Comparison of ENCODE assay signal across 2 cellular contexts in the genomic region with DNA sequence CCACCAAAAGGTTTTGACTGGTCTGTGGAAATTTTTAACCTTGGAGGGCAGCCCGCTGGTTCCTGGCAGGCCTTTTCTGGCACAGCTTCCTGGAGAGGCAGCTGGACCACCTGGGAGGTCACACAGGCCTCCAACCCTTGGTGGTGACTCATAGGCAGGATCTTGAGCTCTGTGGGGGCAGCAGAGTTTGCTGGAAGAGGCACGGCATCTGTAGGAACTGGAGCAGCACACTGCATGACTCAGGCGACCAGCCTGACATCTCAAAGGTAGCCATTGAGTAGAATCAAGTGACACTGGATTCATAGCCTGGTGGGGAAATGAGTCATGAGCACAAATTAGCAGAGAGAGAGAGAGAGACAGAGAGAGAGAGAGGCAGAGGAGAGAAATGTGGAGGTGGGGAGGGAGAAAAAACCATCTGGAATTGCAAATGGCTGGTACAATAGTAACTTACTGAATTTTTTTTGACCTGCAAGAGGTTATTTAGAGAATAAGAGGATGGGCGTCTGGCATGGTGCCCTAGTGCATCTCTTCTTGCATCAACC.
A peak's percentile ranks its signal among the peaks of the same experiment; 100 is the strongest.
TF ChIP-seq lines count a peak whose summit lies in the region.

No MANE protein-coding gene starts in this region.

TF ChIP-seq in Ishikawa, 13 proteins besides CTCF, POLR2A, EP300 and RAD21 (continued from another document):
- TF ChIP-seq, protein P1, sequence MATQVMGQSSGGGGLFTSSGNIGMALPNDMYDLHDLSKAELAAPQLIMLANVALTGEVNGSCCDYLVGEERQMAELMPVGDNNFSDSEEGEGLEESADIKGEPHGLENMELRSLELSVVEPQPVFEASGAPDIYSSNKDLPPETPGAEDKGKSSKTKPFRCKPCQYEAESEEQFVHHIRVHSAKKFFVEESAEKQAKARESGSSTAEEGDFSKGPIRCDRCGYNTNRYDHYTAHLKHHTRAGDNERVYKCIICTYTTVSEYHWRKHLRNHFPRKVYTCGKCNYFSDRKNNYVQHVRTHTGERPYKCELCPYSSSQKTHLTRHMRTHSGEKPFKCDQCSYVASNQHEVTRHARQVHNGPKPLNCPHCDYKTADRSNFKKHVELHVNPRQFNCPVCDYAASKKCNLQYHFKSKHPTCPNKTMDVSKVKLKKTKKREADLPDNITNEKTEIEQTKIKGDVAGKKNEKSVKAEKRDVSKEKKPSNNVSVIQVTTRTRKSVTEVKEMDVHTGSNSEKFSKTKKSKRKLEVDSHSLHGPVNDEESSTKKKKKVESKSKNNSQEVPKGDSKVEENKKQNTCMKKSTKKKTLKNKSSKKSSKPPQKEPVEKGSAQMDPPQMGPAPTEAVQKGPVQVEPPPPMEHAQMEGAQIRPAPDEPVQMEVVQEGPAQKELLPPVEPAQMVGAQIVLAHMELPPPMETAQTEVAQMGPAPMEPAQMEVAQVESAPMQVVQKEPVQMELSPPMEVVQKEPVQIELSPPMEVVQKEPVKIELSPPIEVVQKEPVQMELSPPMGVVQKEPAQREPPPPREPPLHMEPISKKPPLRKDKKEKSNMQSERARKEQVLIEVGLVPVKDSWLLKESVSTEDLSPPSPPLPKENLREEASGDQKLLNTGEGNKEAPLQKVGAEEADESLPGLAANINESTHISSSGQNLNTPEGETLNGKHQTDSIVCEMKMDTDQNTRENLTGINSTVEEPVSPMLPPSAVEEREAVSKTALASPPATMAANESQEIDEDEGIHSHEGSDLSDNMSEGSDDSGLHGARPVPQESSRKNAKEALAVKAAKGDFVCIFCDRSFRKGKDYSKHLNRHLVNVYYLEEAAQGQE (IDR thresholded peaks at IDR 0.05; ENCODE audit: low read depth), result peak; percentile 20; the same call in 1 of the 2 replicates
- TF ChIP-seq TCF12 (IDR thresholded peaks at IDR 0.05; ENCODE audit: low read depth), result peak; percentile 98
- TF ChIP-seq CEBPB (IDR thresholded peaks at IDR 0.05), result 0 out of 2 replicates have a peak, but pooled peaks have one; percentile 48
- peak; percentile 71 for TF ChIP-seq TEAD4 (IDR thresholded peaks at IDR 0.05)
- peak; percentile 9; the same call in 1 of the 2 replicates for TF ChIP-seq USF1 (IDR thresholded peaks at IDR 0.05)
- no peak for TF ChIP-seq ZBTB7A (IDR thresholded peaks at IDR 0.05; ENCODE audit: low read depth)
TF ChIP-seq in Ishikawa: peak in this region for 10.

TF ChIP-seq in liver, 16 proteins besides CTCF, POLR2A, EP300 and RAD21 (continued from another document):
- TF ChIP-seq ZBTB33 (IDR thresholded peaks at IDR 0.05), result peak; percentile 42
- TF ChIP-seq HNF4A (conservative IDR thresholded peaks at IDR 0.05), result peak; percentile 46 to 65
- TF ChIP-seq EGR1 (IDR thresholded peaks at IDR 0.05; ENCODE audit: low read depth in 2 of 2), result peak; percentile 10 to 42
- TF ChIP-seq MAX (IDR thresholded peaks at IDR 0.05), result peak; percentile 60
- TF ChIP-seq NR2F2 (IDR thresholded peaks at IDR 0.05), result peak; percentile 88
